ENCODE assay signal across 8 cellular contexts in genomic region chr1:53182111-53182593, GRCh38. TPM values are rescaled to one million over a fixed set of nuclear protein-coding genes. Genes with fewer than 3 reads are reported as not detected.
DNase-seq lines count a peak whose midpoint lies in the region; ATAC-seq, FAIRE-seq and TF ChIP-seq lines count a peak whose summit lies in the region.

No MANE protein-coding gene starts in this region.

- ATAC-seq in HG03097 (IDR thresholded peaks at IDR 0.05; ENCODE audit: low FRiP score, unreplicated experiment) = no peak

- no peak overlapping the region for H3K27ac Mint-ChIP-seq in chondrocyte (ENCODE audit: unreplicated experiment)

- H3K4me3 Mint-ChIP-seq in chondrocyte (ENCODE audit: unreplicated experiment) = no peak overlapping the region

- FAIRE-seq in GM19239 (lab: Jason Lieb, UNC) = peak; percentile 94

- TF ChIP-seq CTCF in chondrocyte (IDR thresholded peaks at IDR 0.05) = peak; percentile 95

- in situ Hi-C loops in ACHN (cut with HindIII; ENCODE audit: low pct_ligation_motif_present, low pct_unique_long_range_greater_than_20kb, low sequenced_read_pairs) = no loop called here

- H3K36me3 Mint-ChIP-seq in chondrocyte (ENCODE audit: low read depth) = no peaks in the 10 kb centered on the region

- H3K4me1 Mint-ChIP-seq in chondrocyte (ENCODE audit: low read depth) = peaks cover 7% of the 10 kb centered on the region

- H3K27me3 Mint-ChIP-seq in chondrocyte (ENCODE audit: low read depth) = no peaks in the 10 kb centered on the region

- no peaks in the 10 kb centered on the region for H3K9me3 Mint-ChIP-seq in chondrocyte (ENCODE audit: low read depth)

- DNase-seq in ACHN (peak; percentile 78), GM19239 (ENCODE audit: insufficient read length, low spot score) (peak; percentile 59), NCI-H2196 (lab: John Stamatoyannopoulos, UW; ENCODE audit: unreplicated experiment) (peak; percentile 87), chondrocyte (ENCODE audit: low spot score) (no peak), left kidney (ENCODE audit: low read depth, low spot score) (peak; percentile 93)
- peak; percentile 68 for DNase-seq in activated CD4-positive, alpha-beta T cell treated with anti-CD3 and anti-CD28 coated beads for 1 hour
- DNase-seq in stimulated activated CD4-positive, alpha-beta T cell treated with anti-CD3 and anti-CD28 coated beads, Interleukin-4, amount 100 ng/mL, for 24 hours = peak; percentile 85

RNA-seq across cellular contexts. Expression of gene CPT2, which starts 14.5 kb away (rescaled TPM):
- total RNA-seq in chondrocyte = 11.0 to 12.6 TPM (median 12.3 TPM) in 3 replicates

RNA-seq across cellular contexts. Expression of gene CZIB, which starts 38.3 kb away (rescaled TPM):
- total RNA-seq in chondrocyte = 39.7 to 49.3 TPM (median 41.6 TPM) in 3 replicates

RNA-seq across cellular contexts. Expression of gene SLC1A7, which starts 39.7 kb away (rescaled TPM):
- total RNA-seq in chondrocyte = not detected in 3 replicates

RNA-seq across cellular contexts. Expression of gene MAGOH, which starts 56.2 kb away (rescaled TPM):
- 27.2 to 32.6 TPM (median 29.0 TPM) in 3 replicates for total RNA-seq in chondrocyte
